8 cellular contexts compared by ENCODE assay signal in genomic region chr4:8157944-8158709, GRCh38. TPM values are rescaled to one million over a fixed set of nuclear protein-coding genes. Genes with fewer than 3 reads are reported as not detected.
DNase-seq lines count a peak whose midpoint lies in the region; FAIRE-seq and TF ChIP-seq lines count a peak whose summit lies in the region.

No MANE protein-coding gene starts in this region.

- DNase-seq in NCI-H146 (lab: John Stamatoyannopoulos, UW) (peak; percentile 75), NCI-H146 treated with DMSO at 0.1 percent for 48 hours (lab: John Stamatoyannopoulos, UW; ENCODE audit: unreplicated experiment) (no peak), kidney (no peak), MV-4-11 (lab: John Stamatoyannopoulos, UW) (no peak), DMS79 (lab: John Stamatoyannopoulos, UW) (no peak)
- no peak for DNase-seq in activated T-helper 2 cell treated with anti-CD3 and anti-CD28 coated beads, Interferon-gamma antibody, Interleukin-2, Interleukin-4, amounts not matched to agents 10 μg/mL and 5 μg/mL and 100 μg/mL, durations not matched to agents 14 hours and 24 hours and 36 hours (ENCODE audit: low spot score)

- peaks cover 55% of the 10 kb centered on the region for H3K27me3 ChIP-seq in iPS-20b (ENCODE audit: insufficient read depth, low read length)
- peaks cover 0 to 3% (median 3%) of the 10 kb centered on the region in 5 donors for H3K27me3 ChIP-seq in subcutaneous abdominal adipose tissue (ENCODE audit: control insufficient read depth in 5 of 5, insufficient read depth in 4 of 5, low read length in 5 of 5)

- peaks cover 23% of the 10 kb centered on the region for H3K27me3 Mint-ChIP-seq in activated T-helper 2 cell treated with anti-CD3 and anti-CD28 coated beads, Interferon-gamma antibody, Interleukin-2, Interleukin-4, amounts not matched to agents 10 μg/mL and 5 μg/mL and 100 μg/mL, durations not matched to agents 14 hours and 24 hours and 36 hours (ENCODE audit: low read depth)

- H3K36me3 ChIP-seq in iPS-20b (ENCODE audit: insufficient read depth, low read depth, low read length): no peaks in the 10 kb centered on the region
- no peaks in the 10 kb centered on the region for H3K36me3 ChIP-seq in subcutaneous abdominal adipose tissue (ENCODE audit: control insufficient read depth in 5 of 5, insufficient read depth in 5 of 5, low read length in 5 of 5)
- H3K36me3 ChIP-seq in kidney (ENCODE audit: control insufficient read depth in 1 of 2, insufficient read depth in 2 of 2, low read length in 2 of 2): no peaks in the 10 kb centered on the region

- intact Hi-C loops in activated T-helper 2 cell treated with anti-CD3 and anti-CD28 coated beads, Interferon-gamma antibody, Interleukin-2, Interleukin-4, amounts not matched to agents 10 μg/mL and 5 μg/mL and 100 μg/mL, durations not matched to agents 14 hours and 24 hours and 36 hours (cut with micrococcal nuclease): loop anchor here (2.0 kb wide), 1 partner anchor 1171 kb away; no protein-coding TSS in a partner anchor
- intact Hi-C loops in kidney (cut with DNase I): no loop called here

- peak overlapping the region; percentile 54 for H3K4me3 Mint-ChIP-seq in activated T-helper 2 cell treated with anti-CD3 and anti-CD28 coated beads, Interferon-gamma antibody, Interleukin-2, Interleukin-4, amounts not matched to agents 10 μg/mL and 5 μg/mL and 100 μg/mL, durations not matched to agents 14 hours and 24 hours and 36 hours (ENCODE audit: low read depth)

- H3K9ac ChIP-seq in iPS-20b (ENCODE audit: low read depth, low read length) (no peak overlapping the region), subcutaneous abdominal adipose tissue (ENCODE audit: low read length in 5 of 5) (peak overlapping the region in 3 of 5 donors; percentile 22 to 68 (median 62)), kidney (ENCODE audit: low read length in 2 of 2) (no peak overlapping the region)

- no peak for TF ChIP-seq CTCF in kidney (IDR thresholded peaks at IDR 0.05; ENCODE audit: borderline replicate concordance, extremely low read depth, insufficient read depth)

- no peaks in the 10 kb centered on the region for H3K36me3 Mint-ChIP-seq in activated T-helper 2 cell treated with anti-CD3 and anti-CD28 coated beads, Interferon-gamma antibody, Interleukin-2, Interleukin-4, amounts not matched to agents 10 μg/mL and 5 μg/mL and 100 μg/mL, durations not matched to agents 14 hours and 24 hours and 36 hours (ENCODE audit: low read depth)

- peak overlapping the region; percentile 70 for H3K4me3 ChIP-seq in iPS-20b (ENCODE audit: low read length)
- peak overlapping the region in 4 of 5 donors; percentile 75 to 88 (median 80) for H3K4me3 ChIP-seq in subcutaneous abdominal adipose tissue (ENCODE audit: low read depth in 1 of 5, low read length in 5 of 5)
- H3K4me3 ChIP-seq in kidney (ENCODE audit: low read length in 2 of 2): peak overlapping the region in 1 of 2 donors; percentile 78

- H3K9me3 ChIP-seq in iPS-20b (ENCODE audit: insufficient read depth, low read depth, low read length) (no peaks in the 10 kb centered on the region), subcutaneous abdominal adipose tissue (ENCODE audit: control insufficient read depth in 5 of 5, low read length in 5 of 5) (no peaks in the 10 kb centered on the region), kidney (ENCODE audit: control insufficient read depth in 1 of 2, low read length in 2 of 2) (no peaks in the 10 kb centered on the region)

- H3K27ac ChIP-seq in iPS-20b (ENCODE audit: low read length): no peak overlapping the region
- no peak overlapping the region for H3K27ac ChIP-seq in subcutaneous abdominal adipose tissue (ENCODE audit: low read depth, low read length)
- H3K27ac ChIP-seq in kidney (ENCODE audit: low read depth in 2 of 2, low read length in 2 of 2): no peak overlapping the region

- H3K27ac Mint-ChIP-seq in activated T-helper 2 cell treated with anti-CD3 and anti-CD28 coated beads, Interferon-gamma antibody, Interleukin-2, Interleukin-4, amounts not matched to agents 10 μg/mL and 5 μg/mL and 100 μg/mL, durations not matched to agents 14 hours and 24 hours and 36 hours: no peak overlapping the region

- peaks cover 3% of the 10 kb centered on the region; the same call in 1 of the 2 replicates for H3K4me1 ChIP-seq in iPS-20b (ENCODE audit: insufficient read depth, low read length)
- H3K4me1 ChIP-seq in subcutaneous abdominal adipose tissue (ENCODE audit: control insufficient read depth in 5 of 5, insufficient read depth in 5 of 5, low read length in 5 of 5): peaks cover 0 to 31% (median 25%) of the 10 kb centered on the region in 5 donors
- H3K4me1 ChIP-seq in kidney (ENCODE audit: control insufficient read depth in 1 of 2, insufficient read depth in 1 of 2, low read depth in 1 of 2, low read length in 2 of 2): peaks cover 6 to 9% of the 10 kb centered on the region in 2 donors

- H3K4me1 Mint-ChIP-seq in activated T-helper 2 cell treated with anti-CD3 and anti-CD28 coated beads, Interferon-gamma antibody, Interleukin-2, Interleukin-4, amounts not matched to agents 10 μg/mL and 5 μg/mL and 100 μg/mL, durations not matched to agents 14 hours and 24 hours and 36 hours (ENCODE audit: low read depth): peaks cover 5% of the 10 kb centered on the region

- no peaks in the 10 kb centered on the region for H3K9me3 Mint-ChIP-seq in activated T-helper 2 cell treated with anti-CD3 and anti-CD28 coated beads, Interferon-gamma antibody, Interleukin-2, Interleukin-4, amounts not matched to agents 10 μg/mL and 5 μg/mL and 100 μg/mL, durations not matched to agents 14 hours and 24 hours and 36 hours

- FAIRE-seq in kidney (lab: Jason Lieb, UNC): no peak

RNA-seq across cellular contexts. Expression of gene ABLIM2, which starts 0.5 kb away (rescaled TPM):
- 0.32 and 0.60 TPM in 2 replicates for total RNA-seq in activated T-helper 2 cell treated with anti-CD3 and anti-CD28 coated beads, Interferon-gamma antibody, Interleukin-2, Interleukin-4, amounts not matched to agents 10 μg/mL and 5 μg/mL and 100 μg/mL, durations not matched to agents 14 hours and 24 hours and 36 hours
- 23.3 TPM for total RNA-seq in kidney
- 9.5 TPM for polyA plus RNA-seq in kidney (ENCODE audit: insufficient read depth, low read depth, low replicate concordance)

RNA-seq across cellular contexts. Expression of gene SH3TC1, which starts 41.0 kb away (rescaled TPM):
- total RNA-seq in activated T-helper 2 cell treated with anti-CD3 and anti-CD28 coated beads, Interferon-gamma antibody, Interleukin-2, Interleukin-4, amounts not matched to agents 10 μg/mL and 5 μg/mL and 100 μg/mL, durations not matched to agents 14 hours and 24 hours and 36 hours: 14.2 and 14.8 TPM in 2 replicates
- total RNA-seq in kidney: 127 TPM
- 43.1 TPM for polyA plus RNA-seq in kidney (ENCODE audit: insufficient read depth, low read depth, low replicate concordance)

Comparison
In these comparisons a context has a peak if more than half of its experiments do, and no peak if none do; other contexts are left out.
1. H3K9ac ChIP-seq: peak in subcutaneous abdominal adipose tissue (3 of 5); none in iPS-20b (single experiment) and kidney (0 of 2).
2. RNA of gene ABLIM2, which starts 0.5 kb away (total RNA-seq): 23.3 TPM in kidney (single experiment); 0.32 to 0.60 TPM in activated T-helper 2 cell treated with anti-CD3 and anti-CD28 coated beads, Interferon-gamma antibody, Interleukin-2, Interleukin-4, amounts not matched to agents 10 μg/mL and 5 μg/mL and 100 μg/mL, durations not matched to agents 14 hours and 24 hours and 36 hours; every median in the first group is over 10 times any median in the second.